In genomic region chr2:38466409-38466808, GRCh38 we compare ENCODE assay signal across 14 cellular contexts.
DNase-seq lines count a peak whose midpoint lies in the region; ATAC-seq and TF ChIP-seq lines count a peak whose summit lies in the region.
"Had no signal": no experiment of that assay in that cellular context is flagged by ENCODE, and none has a peak within 500 bp of the region (broad histone marks: within the 10 kb centered on the region; RNA-seq: fewer than 3 reads in every experiment).

No MANE protein-coding gene starts in this region.

- TF ChIP-seq CTCF in IMR-90 (conservative IDR thresholded peaks at IDR 0.05; ENCODE audit: low read depth, low read length) = no peak
- no peak for TF ChIP-seq CTCF in dorsolateral prefrontal cortex (IDR thresholded peaks at IDR 0.05 in 54 of 56, conservative IDR thresholded peaks at IDR 0.05 in 2 of 56; ENCODE audit: low read depth in 1 of 56, partially characterized antibody in 56 of 56)
- no peak for TF ChIP-seq CTCF in osteocyte (IDR thresholded peaks at IDR 0.05)
- TF ChIP-seq CTCF in thyroid gland (IDR thresholded peaks at IDR 0.05) = no peak

- no peak overlapping the region for H2BK120ac ChIP-seq in IMR-90 (ENCODE audit: low read depth, low read length)

- H3K36me3 ChIP-seq in IMR-90 (ENCODE audit: control insufficient read depth, insufficient read depth, low read length) (no peaks in the 10 kb centered on the region), thyroid gland (no peaks in the 10 kb centered on the region)
- H3K36me3 ChIP-seq: HAP-1 had no signal

- no peak overlapping the region for H3K9ac ChIP-seq in IMR-90 (ENCODE audit: low read depth, low read length)

- no peak for TF ChIP-seq RAD21 in IMR-90 (IDR thresholded peaks at IDR 0.05; ENCODE audit: low read length)

- no peak overlapping the region; a peak in 1 of 4 replicates for H4K8ac ChIP-seq in IMR-90 (ENCODE audit: low read depth in 2 of 2, low read length in 2 of 2)

- no peaks in the 10 kb centered on the region for H3K9me3 Mint-ChIP-seq in osteocyte (ENCODE audit: unreplicated experiment)
- no peaks in the 10 kb centered on the region for H3K9me3 Mint-ChIP-seq in stimulated activated naive CD8-positive, alpha-beta T cell treated with anti-CD3 and anti-CD28 coated beads, Interleukin-15, amount 100 ng/mL, for 72 hours
- H3K9me3 Mint-ChIP-seq: CD4-positive, alpha-beta memory T cell had no signal

- no CpG with 5 or more reads among the region's 5 CpGs for WGBS in IMR-90 (ENCODE audit: extremely low coverage in 2 of 2, insufficient read length in 1 of 2), 2 experiments
- 82 to 83% methylated on average over 5 of the region's 5 CpGs for WGBS in thyroid gland, 2 donors

- H3K27ac ChIP-seq in IMR-90 (ENCODE audit: insufficient read depth, low read length) (peak overlapping the region; percentile 30; the same call in 1 of the 2 replicates), dorsolateral prefrontal cortex (peak overlapping the region in 37 of 59 donors; percentile 5 to 77 (median 53)), thyroid gland (peak overlapping the region; percentile 83 to 86 (median 84))

- H3K27me3 ChIP-seq in IMR-90 (ENCODE audit: control insufficient read depth, insufficient read depth, low read length) (peaks cover 43% of the 10 kb centered on the region), dorsolateral prefrontal cortex (no peaks in the 10 kb centered on the region), thyroid gland (no peaks in the 10 kb centered on the region)

- DNase-seq in IMR-90 (no peak), dorsolateral prefrontal cortex (no peak), osteocyte (ENCODE audit: extremely low spot score, unreplicated experiment) (no peak), thyroid gland (no peak), inferior parietal cortex (ENCODE audit: extremely low spot score) (no peak), NCI-H82 (lab: John Stamatoyannopoulos, UW) (no peak)
- no peak for DNase-seq in stimulated activated naive CD8-positive, alpha-beta T cell treated with anti-CD3 and anti-CD28 coated beads, Interleukin-15, amount 100 ng/mL, for 72 hours
- DNase-seq: GDM1, NCI-H2029, NCI-H446 treated with DMSO at 0.1 percent for 48 hours had no signal

- 0 out of 2 replicates have a peak, but pooled peaks cover 3% of the 10 kb centered on the region for H3K9me1 ChIP-seq in IMR-90 (ENCODE audit: insufficient read depth, low read length)

- H2BK20ac ChIP-seq in IMR-90 (ENCODE audit: low read depth, low read length) = no peak overlapping the region

- no TSS peak for BruUV-seq in IMR-90 (replicated peaks; lab: Mats Ljungman, UMichigan)

- H3K14ac ChIP-seq in IMR-90 (replicated peaks; ENCODE audit: low read depth, low read length) = no peak overlapping the region

- no peak overlapping the region for H2BK5ac ChIP-seq in IMR-90 (ENCODE audit: low read depth, low read length, poor library complexity, severe bottlenecking)

- peak overlapping the region; percentile 39; the same call in 1 of the 2 replicates for H3K4me2 ChIP-seq in IMR-90 (ENCODE audit: low read depth, low read length)

- peaks cover 7% of the 10 kb centered on the region; the same call in 1 of the 2 replicates for H3K4me1 ChIP-seq in IMR-90 (ENCODE audit: control insufficient read depth, insufficient read depth, low read length)
- H3K4me1 ChIP-seq in thyroid gland = peaks cover 23 to 51% of the 10 kb centered on the region in 2 donors
- H3K4me1 ChIP-seq: HAP-1 had no signal

- no peaks in the 10 kb centered on the region for H3K79me1 ChIP-seq in IMR-90 (ENCODE audit: low read depth in 1 of 2, low read length in 2 of 2)

- CTCF ChIA-PET in IMR-90 (lab: Yijun Ruan, JAX) = interaction anchor here (1.3 kb wide), 1 partner anchor 90 kb away, joined by 4 read pairs; no protein-coding TSS in a partner anchor

- no peak overlapping the region for H2AK5ac ChIP-seq in IMR-90 (ENCODE audit: low read depth, low read length)

- 0 out of 2 replicates have a peak, but pooled peaks cover 4% of the 10 kb centered on the region for H4K20me1 ChIP-seq in IMR-90 (ENCODE audit: insufficient read depth, low read length)

- H4K5ac ChIP-seq in IMR-90 (ENCODE audit: low read depth, low read length) = peak overlapping the region; percentile 38; the same call in 1 of the 2 replicates

- no peak overlapping the region for H3K4me3 ChIP-seq in IMR-90 (ENCODE audit: insufficient read depth, low read depth, low read length)
- no peak overlapping the region for H3K4me3 ChIP-seq in dorsolateral prefrontal cortex
- no peak overlapping the region for H3K4me3 ChIP-seq in thyroid gland (replicated peaks in 1 of 3)
- H3K4me3 ChIP-seq: GM12878, HAP-1 had no signal

- H3K18ac ChIP-seq in IMR-90 (ENCODE audit: low read depth, low read length) = peak overlapping the region; percentile 83

- no peak overlapping the region; the same call in 1 of the 2 replicates for H3K4ac ChIP-seq in IMR-90 (ENCODE audit: low read depth, low read length)

- ATAC-seq in IMR-90 (ENCODE audit: low read depth) (no peak), HG03139 (IDR thresholded peaks at IDR 0.05; ENCODE audit: unreplicated experiment) (no peak)
- no peak for ATAC-seq in stimulated activated naive CD8-positive, alpha-beta T cell treated with anti-CD3 and anti-CD28 coated beads, Interleukin-15, amount 100 ng/mL, for 72 hours

- dilution Hi-C loops in IMR-90 (cut with HindIII; ENCODE audit: low sequenced_read_pairs, unreplicated experiment) = no loop called here

- intact Hi-C loops in IMR-90 (cut with micrococcal nuclease) = loop anchor here (2.0 kb wide), 1 partner anchor 90 kb away; the partner anchor contains the start of gene ATL2
- intact Hi-C loops in dorsolateral prefrontal cortex (cut with DNase I) = no loop called here
- intact Hi-C loops in thyroid gland (cut with DNase I) = loop anchor here (10.0 kb wide), 1 partner anchor 92 kb away; the partner anchor contains the start of gene ATL2

- peak overlapping the region; percentile 80 for H3K27ac Mint-ChIP-seq in osteocyte (ENCODE audit: unreplicated experiment)
- H3K27ac Mint-ChIP-seq in stimulated activated naive CD8-positive, alpha-beta T cell treated with anti-CD3 and anti-CD28 coated beads, Interleukin-15, amount 100 ng/mL, for 72 hours = no peak overlapping the region
- H3K27ac Mint-ChIP-seq: CD4-positive, alpha-beta memory T cell had no signal

- POLR2A ChIA-PET in IMR-90 (lab: Charles Lee; ENCODE audit: unreplicated experiment) = no interaction called here

- no peaks in the 10 kb centered on the region for H3K36me3 Mint-ChIP-seq in osteocyte (ENCODE audit: unreplicated experiment)
- H3K36me3 Mint-ChIP-seq: CD4-positive, alpha-beta memory T cell had no signal

- no peak overlapping the region for H4K91ac ChIP-seq in IMR-90 (ENCODE audit: insufficient read depth, low read depth, low read length)

- no peak overlapping the region for H3K23ac ChIP-seq in IMR-90 (ENCODE audit: low read depth, low read length)

- H3K27me3 Mint-ChIP-seq in osteocyte (ENCODE audit: unreplicated experiment) = peaks cover 4% of the 10 kb centered on the region
- H3K27me3 Mint-ChIP-seq in stimulated activated naive CD8-positive, alpha-beta T cell treated with anti-CD3 and anti-CD28 coated beads, Interleukin-15, amount 100 ng/mL, for 72 hours = no peaks in the 10 kb centered on the region

- H3K9me3 ChIP-seq in IMR-90 (ENCODE audit: control insufficient read depth, insufficient read depth, low read length) (no peaks in the 10 kb centered on the region), thyroid gland (no peaks in the 10 kb centered on the region)
- H3K9me3 ChIP-seq: HAP-1 had no signal

- H2AFZ ChIP-seq in IMR-90 (replicated peaks; ENCODE audit: low read length, poor library complexity) = no peak overlapping the region

- no peak overlapping the region for H3K4me3 Mint-ChIP-seq in osteocyte (ENCODE audit: unreplicated experiment)
- H3K4me3 Mint-ChIP-seq in stimulated activated naive CD8-positive, alpha-beta T cell treated with anti-CD3 and anti-CD28 coated beads, Interleukin-15, amount 100 ng/mL, for 72 hours = no peak overlapping the region
- H3K4me3 Mint-ChIP-seq: CD4-positive, alpha-beta memory T cell had no signal

- in situ Hi-C loops in IMR-90 (cut with MboI; ENCODE audit: low sequenced_read_pairs) = no loop called here

- H2AK9ac ChIP-seq in IMR-90 (replicated peaks; ENCODE audit: low read depth, low read length, poor library complexity) = no peak overlapping the region

- H2BK15ac ChIP-seq in IMR-90 (ENCODE audit: low read depth, low read length) = no peak overlapping the region

- H3K4me1 Mint-ChIP-seq in osteocyte (ENCODE audit: unreplicated experiment) = peaks cover 76% of the 10 kb centered on the region
- peaks cover 18% of the 10 kb centered on the region for H3K4me1 Mint-ChIP-seq in stimulated activated naive CD8-positive, alpha-beta T cell treated with anti-CD3 and anti-CD28 coated beads, Interleukin-15, amount 100 ng/mL, for 72 hours

- H3K56ac ChIP-seq in IMR-90 (ENCODE audit: extremely low read depth, insufficient read depth, low read length) = no peak overlapping the region

- TF ChIP-seq POLR2A in IMR-90 (IDR thresholded peaks at IDR 0.05; ENCODE audit: low read depth, low read length) (no peak), thyroid gland (IDR thresholded peaks at IDR 0.05) (no peak)

TF ChIP-seq in IMR-90, 13 proteins besides CTCF, POLR2A, EP300 and RAD21 (continues in another document):
- TF ChIP-seq SMC3 (IDR thresholded peaks at IDR 0.05; ENCODE audit: low read depth, low read length) (no peak), CHD1 (IDR thresholded peaks at IDR 0.05; ENCODE audit: low read depth, low read length) (no peak), CEBPB (IDR thresholded peaks at IDR 0.05; ENCODE audit: low read depth, low read length) (no peak), MAFK (IDR thresholded peaks at IDR 0.05; ENCODE audit: low read depth, low read length) (no peak), MAZ (IDR thresholded peaks at IDR 0.05; ENCODE audit: borderline replicate concordance, low read depth, low read length) (no peak), RCOR1 (IDR thresholded peaks at IDR 0.05; ENCODE audit: insufficient replicate concordance, low read length) (no peak), FOS (IDR thresholded peaks at IDR 0.05; ENCODE audit: low read depth, low read length) (no peak), MXI1 (IDR thresholded peaks at IDR 0.05; ENCODE audit: borderline replicate concordance, low read depth, low read length) (no peak), NFE2L2 (IDR thresholded peaks at IDR 0.05; ENCODE audit: low read depth, low read length) (no peak), RFX5 (IDR thresholded peaks at IDR 0.05; ENCODE audit: low read depth, low read length) (no peak), BHLHE40 (IDR thresholded peaks at IDR 0.05; ENCODE audit: low read depth, low read length) (no peak)
- TF ChIP-seq, protein P1, sequence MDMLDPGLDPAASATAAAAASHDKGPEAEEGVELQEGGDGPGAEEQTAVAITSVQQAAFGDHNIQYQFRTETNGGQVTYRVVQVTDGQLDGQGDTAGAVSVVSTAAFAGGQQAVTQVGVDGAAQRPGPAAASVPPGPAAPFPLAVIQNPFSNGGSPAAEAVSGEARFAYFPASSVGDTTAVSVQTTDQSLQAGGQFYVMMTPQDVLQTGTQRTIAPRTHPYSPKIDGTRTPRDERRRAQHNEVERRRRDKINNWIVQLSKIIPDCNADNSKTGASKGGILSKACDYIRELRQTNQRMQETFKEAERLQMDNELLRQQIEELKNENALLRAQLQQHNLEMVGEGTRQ (IDR thresholded peaks at IDR 0.05; ENCODE audit: low read depth, low read length) = no peak

Comparison
In these comparisons a context has a peak if more than half of its experiments do, and no peak if none do; other contexts are left out.
1. H3K27ac ChIP-seq: peak in every context shown above with its lines; median percentile 84 in thyroid gland; 53 in dorsolateral prefrontal cortex; 30 in IMR-90.
2. intact Hi-C loops: an anchor here in IMR-90 (2.0 kb wide) and thyroid gland (10.0 kb wide); none called in dorsolateral prefrontal cortex.